In genomic region chr7:157832866-157833607, GRCh38 we compare ENCODE assay signal across 30 cellular contexts.
"Had no signal": no experiment of that assay in that cellular context is flagged by ENCODE, and none has a peak within 500 bp of the region (broad histone marks: within the 10 kb centered on the region; RNA-seq: fewer than 3 reads in every experiment).

No MANE protein-coding gene starts in this region.

- DNase-seq: activated B cell treated with CpG ODN at 0.5 μM for 24 hours; activated CD4-positive, alpha-beta T cell treated with anti-CD3 and anti-CD28 coated beads for 48 hours; activated CD4-positive, alpha-beta T cell treated with anti-CD3 and anti-CD28 coated beads, Interleukin-2, amount 50 U/mL, for 1 hour; activated CD4-positive, alpha-beta T cell treated with anti-CD3 and anti-CD28 coated beads, Interleukin-2, amount 50 U/mL, for 48 hours; activated CD8-positive, alpha-beta memory T cell treated with anti-CD3 and anti-CD28 coated beads for 24 hours; activated CD8-positive, alpha-beta T cell treated with anti-CD3 and anti-CD28 coated beads for 36 hours; activated effector memory CD4-positive, alpha-beta T cell treated with Interleukin-2 at 50 U/mL for 16 hours; activated gamma-delta T cell treated with Interleukin-2 at 50 U/mL for 16 hours; activated naive CD4-positive, alpha-beta T cell treated with anti-CD3 and anti-CD28 coated beads, Interleukin-2, amount 50 U/mL, for 16 hours; activated naive CD4-positive, alpha-beta T cell treated with Interleukin-2 at 50 U/mL for 16 hours; activated T-cell treated with anti-CD3 and anti-CD28 coated beads, Interleukin-2, amount 50 U/mL, for 4 hours; amniotic stem cell; body of pancreas; central memory CD4-positive, alpha-beta T cell; cerebellar nuclear complex; colonic mucosa; effector CD8-positive, alpha-beta T cell; esophagus squamous epithelium; foreskin melanocyte; T-helper 1 cell; T-helper 17 cell; T1000; WERI-Rb-1 had no signal

- H3K4me3 ChIP-seq: body of pancreas, cardiac muscle cell, colonic mucosa, esophagus squamous epithelium, gastroesophageal sphincter had no signal

- H3K36me3 ChIP-seq: cardiac muscle cell, colonic mucosa, esophagus squamous epithelium, gastroesophageal sphincter, WERI-Rb-1 had no signal

- ATAC-seq: activated CD4-positive, CD25-positive, alpha-beta regulatory T cell treated with anti-CD3 and anti-CD28 coated beads, Interleukin-2, amount 50 U/mL, for 24 hours; activated CD8-positive, alpha-beta T cell treated with anti-CD3 and anti-CD28 coated beads for 36 hours; activated T-cell treated with anti-CD3 and anti-CD28 coated beads, Interleukin-2, amount 50 U/mL, for 4 hours; activated T-helper 17 cell treated with anti-CD3 and anti-CD28 coated beads, Interleukin-2, amount 50 U/mL, for 72 hours; body of pancreas; gastroesophageal sphincter; T-helper 17 cell had no signal

- H3K27ac ChIP-seq: body of pancreas, cardiac muscle cell, colonic mucosa, epithelial cell of prostate, esophagus squamous epithelium, gastroesophageal sphincter, WERI-Rb-1 had no signal

- H3K4me1 ChIP-seq: body of pancreas, colonic mucosa, esophagus squamous epithelium, gastroesophageal sphincter had no signal

- FAIRE-seq: endometrium, endothelial cell of umbilical vein had no signal

- H3K27me3 ChIP-seq: body of pancreas, cardiac muscle cell, colonic mucosa had no signal

- H3K9me3 ChIP-seq: body of pancreas, colonic mucosa, esophagus squamous epithelium, gastroesophageal sphincter had no signal
